In the genomic region with DNA sequence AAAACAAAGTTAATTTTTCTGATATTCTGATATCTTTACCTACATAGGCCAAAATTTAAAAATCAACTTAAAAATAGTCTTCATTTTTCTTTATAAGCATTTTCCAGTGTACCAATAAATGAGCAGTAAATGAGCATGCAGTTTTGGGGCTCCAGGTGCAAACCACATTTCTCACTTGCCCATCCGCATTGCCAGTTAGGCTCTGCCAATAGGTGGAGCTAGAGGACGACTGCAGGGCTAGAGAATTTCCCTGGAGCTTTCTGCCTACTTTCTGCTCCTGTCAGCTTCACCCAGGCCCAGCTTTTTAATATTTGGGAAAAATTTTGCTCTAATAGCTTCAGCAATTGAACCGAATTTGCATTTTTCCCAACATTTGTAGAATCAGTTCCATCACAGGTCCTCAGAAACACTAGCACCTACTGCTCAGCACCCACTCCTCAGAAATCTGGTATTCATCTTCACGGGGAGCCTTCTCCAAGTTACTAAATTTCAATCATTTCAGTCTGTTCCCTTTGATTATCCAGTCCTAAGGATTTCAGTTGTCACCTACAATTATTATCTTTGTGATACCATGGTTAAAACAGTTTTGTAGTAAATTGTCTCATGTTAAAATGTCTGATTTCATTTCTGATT, we compare ENCODE assay signal across 8 cellular contexts.
A peak's percentile ranks its signal among the peaks of the same experiment; 100 is the strongest.
DNase-seq lines count a peak whose midpoint lies in the region; ATAC-seq and TF ChIP-seq lines count a peak whose summit lies in the region.

No MANE protein-coding gene starts in this region.

- H2AFZ ChIP-seq in fibroblast of lung (ENCODE audit: low read length) (no peak overlapping the region), osteoblast (ENCODE audit: low read length) (no peak overlapping the region)

- H3K4me2 ChIP-seq in fibroblast of lung (ENCODE audit: extremely low read depth, insufficient read depth, low read length) (no peak overlapping the region), osteoblast (ENCODE audit: insufficient read depth, low read length) (no peak overlapping the region)

- ATAC-seq in HG02642 (IDR thresholded peaks at IDR 0.05; ENCODE audit: poor library complexity, unreplicated experiment): peak; percentile 90

- TF ChIP-seq CTCF in AG04449 (IDR thresholded peaks at IDR 0.05; ENCODE audit: insufficient read depth, low read length, missing control alignments) (peak; percentile 78), GM12874 (IDR thresholded peaks at IDR 0.05; ENCODE audit: insufficient read depth, low read depth, low read length) (peak; percentile 93), fibroblast of lung (conservative IDR thresholded peaks at IDR 0.05 in 1 of 2, IDR thresholded peaks at IDR 0.05 in 1 of 2; ENCODE audit: low read depth in 1 of 2, low read length in 2 of 2) (peak; percentile 97 to 100), osteoblast (IDR thresholded peaks at IDR 0.05; ENCODE audit: extremely low read depth, low read depth, low read length) (peak; percentile 95)

- DNase-seq in AG04449 (ENCODE audit: low read depth, low spot score): no peak
- peak; percentile 58 for DNase-seq in NCI-H460 (ENCODE audit: extremely low read depth, low read depth)
- DNase-seq in activated T-cell treated with anti-CD3 and anti-CD28 coated beads for 1 hour (ENCODE audit: low read depth): peak; percentile 16
- peak; percentile 25 to 56 for DNase-seq in fibroblast of lung (ENCODE audit: low read depth in 2 of 2)
- peak; percentile 21 for DNase-seq in osteoblast (ENCODE audit: insufficient read length, low spot score, missing footprints)
- DNase-seq in T1000 (lab: John Stamatoyannopoulos, UW): no peak

- H3K9ac ChIP-seq in fibroblast of lung (ENCODE audit: insufficient read depth, low read length): no peak overlapping the region

- H3K4me3 ChIP-seq in AG04449 (ENCODE audit: low read depth, low read length) (no peak overlapping the region), fibroblast of lung (replicated peaks in 1 of 4; ENCODE audit: control extremely low read depth in 1 of 4, insufficient read depth in 1 of 4, low read depth in 3 of 4, low read length in 4 of 4) (no peak overlapping the region), osteoblast (ENCODE audit: insufficient read depth, low read length) (no peak overlapping the region)

- H3K79me2 ChIP-seq in fibroblast of lung (ENCODE audit: control insufficient read depth, insufficient read depth, low read length) (no peaks in the 10 kb centered on the region), osteoblast (ENCODE audit: insufficient read depth, low read length) (no peaks in the 10 kb centered on the region)

- no peaks in the 10 kb centered on the region for H3K4me1 ChIP-seq in fibroblast of lung (ENCODE audit: control insufficient read depth, extremely low read depth, insufficient read depth, low read length)
- H3K4me1 ChIP-seq in osteoblast (ENCODE audit: insufficient read depth, low read length): no peaks in the 10 kb centered on the region

- H3K36me3 ChIP-seq in fibroblast of lung (ENCODE audit: control insufficient read depth, insufficient read depth, low read length): no peaks in the 10 kb centered on the region
- H3K36me3 ChIP-seq in osteoblast (ENCODE audit: insufficient read depth, low read length): no peaks in the 10 kb centered on the region

- H4K20me1 ChIP-seq in fibroblast of lung (ENCODE audit: control insufficient read depth, extremely low read depth, insufficient read depth, low read length) (no peaks in the 10 kb centered on the region), osteoblast (ENCODE audit: insufficient read depth, low read length) (no peaks in the 10 kb centered on the region)

- H3K9me3 ChIP-seq in fibroblast of lung (ENCODE audit: control insufficient read depth, insufficient read depth, low read depth, low read length) (no peaks in the 10 kb centered on the region), osteoblast (ENCODE audit: low read depth, low read length) (no peaks in the 10 kb centered on the region)

- H3K27me3 ChIP-seq in fibroblast of lung (ENCODE audit: control insufficient read depth, insufficient read depth, low read length) (no peaks in the 10 kb centered on the region), osteoblast (ENCODE audit: insufficient read depth, low read length) (no peaks in the 10 kb centered on the region)

- POLR2A ChIA-PET in AG04449 (lab: Yijun Ruan, JAX): no interaction called here

- H3K27ac ChIP-seq in fibroblast of lung (ENCODE audit: insufficient read depth, low read length) (no peak overlapping the region), osteoblast (ENCODE audit: low read depth, low read length) (no peak overlapping the region)

- CTCF ChIA-PET in AG04449 (lab: Yijun Ruan, JAX): interaction anchor here (0.7 to 2.2 kb wide), 5 partner anchors 39 to 1248 kb away, joined by 3 to 11 read pairs (median 4); no protein-coding TSS in a partner anchor

Comparison
In these comparisons a context has a peak if more than half of its experiments do, and no peak if none do; other contexts are left out.
1. DNase-seq: peak in NCI-H460 (single experiment), activated T-cell treated with anti-CD3 and anti-CD28 coated beads for 1 hour (single experiment), fibroblast of lung (2 of 2) and osteoblast (single experiment); none in AG04449 (single experiment) and T1000 (single experiment).
2. Peak in every context shown above with its lines, with median percentiles within 50 percentile points of each other: CTCF ChIP-seq.